Comparison of ENCODE assay signal across 1 cellular context in the genomic region with DNA sequence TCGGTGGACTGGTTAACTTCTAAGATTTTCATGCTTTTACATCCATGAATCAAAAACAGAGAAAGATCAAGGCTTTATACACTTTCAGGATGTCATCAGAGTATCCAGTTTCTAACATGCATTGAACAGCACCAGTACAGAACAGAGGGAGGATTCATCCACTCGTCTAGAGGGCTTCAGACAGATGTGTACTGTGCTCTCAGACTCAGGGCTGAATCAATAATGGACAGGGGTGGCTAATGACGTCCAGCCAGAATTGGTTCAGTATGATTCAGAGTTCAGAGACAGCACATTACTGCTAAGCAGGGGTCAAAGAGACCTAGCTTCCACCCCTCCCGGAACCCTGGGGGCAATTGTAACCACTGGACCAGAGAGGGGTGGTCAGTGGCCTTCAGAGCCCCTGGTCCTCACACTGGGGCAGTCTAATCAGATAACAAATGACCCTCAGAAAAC.
TF ChIP-seq lines count a peak whose summit lies in the region.

No MANE protein-coding gene starts in this region.

TF ChIP-seq in HepG2, 621 proteins besides CTCF, POLR2A, EP300 and RAD21 (continued from another document and continues in another):
- TF ChIP-seq MZF1 (CRISPR knock-in tag; IDR thresholded peaks at IDR 0.05; ENCODE audit: borderline replicate concordance) (no peak), FOXJ3 (CRISPR knock-in tag; IDR thresholded peaks at IDR 0.05; ENCODE audit: borderline replicate concordance) (peak; percentile 70; the same call in 1 of the 2 replicates), TAF1 (CRISPR knock-in tag; IDR thresholded peaks at IDR 0.05) (no peak), ADNP (CRISPR knock-in tag; IDR thresholded peaks at IDR 0.05) (no peak), JUNB (CRISPR knock-in tag; IDR thresholded peaks at IDR 0.05; ENCODE audit: borderline replicate concordance) (no peak), FOXM1 (CRISPR knock-in tag; IDR thresholded peaks at IDR 0.05) (no peak), PAF1 (CRISPR knock-in tag; IDR thresholded peaks at IDR 0.05) (no peak), RXRA (CRISPR knock-in tag; IDR thresholded peaks at IDR 0.05) (peak; percentile 81; the same call in 1 of the 2 replicates), ASH2L (IDR thresholded peaks at IDR 0.05; ENCODE audit: insufficient read length, low read depth, low read length) (peak; percentile 50), ZNF629 (CRISPR knock-in tag; conservative IDR thresholded peaks at IDR 0.05) (peak; percentile 46; the same call in 1 of the 2 replicates), XRCC5 (optimal IDR thresholded peaks at IDR 0.05; ENCODE audit: low read length) (peak; percentile 81), ZNF782 (CRISPR knock-in tag; IDR thresholded peaks at IDR 0.05; ENCODE audit: borderline replicate concordance) (no peak), ZNF263 (CRISPR knock-in tag; IDR thresholded peaks at IDR 0.05) (peak; percentile 93), CREM (IDR thresholded peaks at IDR 0.05) (peak; percentile 61; the same call in 1 of the 2 replicates), CREM (CRISPR knock-in tag; IDR thresholded peaks at IDR 0.05) (no peak), NKX3-1 (CRISPR knock-in tag; IDR thresholded peaks at IDR 0.05) (no peak), KLF11 (CRISPR knock-in tag; IDR thresholded peaks at IDR 0.05) (no peak), FOXO1 (CRISPR knock-in tag; IDR thresholded peaks at IDR 0.05) (peak; percentile 71; the same call in 1 of the 2 replicates), RFX5 (IDR thresholded peaks at IDR 0.05; ENCODE audit: low read depth, low read length) (no peak), FOXK1 (CRISPR knock-in tag; IDR thresholded peaks at IDR 0.05; ENCODE audit: borderline replicate concordance, low read depth) (peak; percentile 45; the same call in 1 of the 2 replicates), MBNL3 (CRISPR knock-in tag; conservative IDR thresholded peaks at IDR 0.05) (no peak)
- TF ChIP-seq, protein P1, sequence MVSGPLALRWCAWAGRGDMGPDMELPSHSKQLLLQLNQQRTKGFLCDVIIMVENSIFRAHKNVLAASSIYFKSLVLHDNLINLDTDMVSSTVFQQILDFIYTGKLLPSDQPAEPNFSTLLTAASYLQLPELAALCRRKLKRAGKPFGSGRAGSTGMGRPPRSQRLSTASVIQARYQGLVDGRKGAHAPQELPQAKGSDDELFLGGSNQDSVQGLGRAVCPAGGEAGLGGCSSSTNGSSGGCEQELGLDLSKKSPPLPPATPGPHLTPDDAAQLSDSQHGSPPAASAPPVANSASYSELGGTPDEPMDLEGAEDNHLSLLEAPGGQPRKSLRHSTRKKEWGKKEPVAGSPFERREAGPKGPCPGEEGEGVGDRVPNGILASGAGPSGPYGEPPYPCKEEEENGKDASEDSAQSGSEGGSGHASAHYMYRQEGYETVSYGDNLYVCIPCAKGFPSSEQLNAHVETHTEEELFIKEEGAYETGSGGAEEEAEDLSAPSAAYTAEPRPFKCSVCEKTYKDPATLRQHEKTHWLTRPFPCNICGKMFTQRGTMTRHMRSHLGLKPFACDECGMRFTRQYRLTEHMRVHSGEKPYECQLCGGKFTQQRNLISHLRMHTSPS (CRISPR knock-in tag; IDR thresholded peaks at IDR 0.05; ENCODE audit: low read depth): no peak
- TF ChIP-seq, protein P2, sequence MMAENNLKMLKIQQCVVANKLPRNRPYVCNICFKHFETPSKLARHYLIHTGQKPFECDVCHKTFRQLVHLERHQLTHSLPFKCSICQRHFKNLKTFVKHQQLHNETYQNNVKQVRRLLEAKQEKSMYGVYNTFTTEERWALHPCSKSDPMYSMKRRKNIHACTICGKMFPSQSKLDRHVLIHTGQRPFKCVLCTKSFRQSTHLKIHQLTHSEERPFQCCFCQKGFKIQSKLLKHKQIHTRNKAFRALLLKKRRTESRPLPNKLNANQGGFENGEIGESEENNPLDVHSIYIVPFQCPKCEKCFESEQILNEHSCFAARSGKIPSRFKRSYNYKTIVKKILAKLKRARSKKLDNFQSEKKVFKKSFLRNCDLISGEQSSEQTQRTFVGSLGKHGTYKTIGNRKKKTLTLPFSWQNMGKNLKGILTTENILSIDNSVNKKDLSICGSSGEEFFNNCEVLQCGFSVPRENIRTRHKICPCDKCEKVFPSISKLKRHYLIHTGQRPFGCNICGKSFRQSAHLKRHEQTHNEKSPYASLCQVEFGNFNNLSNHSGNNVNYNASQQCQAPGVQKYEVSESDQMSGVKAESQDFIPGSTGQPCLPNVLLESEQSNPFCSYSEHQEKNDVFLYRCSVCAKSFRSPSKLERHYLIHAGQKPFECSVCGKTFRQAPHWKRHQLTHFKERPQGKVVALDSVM (CRISPR knock-in tag; IDR thresholded peaks at IDR 0.05): no peak
- TF ChIP-seq, protein P3, sequence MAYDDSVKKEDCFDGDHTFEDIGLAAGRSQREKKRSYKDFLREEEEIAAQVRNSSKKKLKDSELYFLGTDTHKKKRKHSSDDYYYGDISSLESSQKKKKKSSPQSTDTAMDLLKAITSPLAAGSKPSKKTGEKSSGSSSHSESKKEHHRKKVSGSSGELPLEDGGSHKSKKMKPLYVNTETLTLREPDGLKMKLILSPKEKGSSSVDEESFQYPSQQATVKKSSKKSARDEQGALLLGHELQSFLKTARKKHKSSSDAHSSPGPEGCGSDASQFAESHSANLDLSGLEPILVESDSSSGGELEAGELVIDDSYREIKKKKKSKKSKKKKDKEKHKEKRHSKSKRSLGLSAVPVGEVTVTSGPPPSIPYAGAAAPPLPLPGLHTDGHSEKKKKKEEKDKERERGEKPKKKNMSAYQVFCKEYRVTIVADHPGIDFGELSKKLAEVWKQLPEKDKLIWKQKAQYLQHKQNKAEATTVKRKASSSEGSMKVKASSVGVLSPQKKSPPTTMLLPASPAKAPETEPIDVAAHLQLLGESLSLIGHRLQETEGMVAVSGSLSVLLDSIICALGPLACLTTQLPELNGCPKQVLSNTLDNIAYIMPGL (CRISPR knock-in tag; IDR thresholded peaks at IDR 0.05; ENCODE audit: borderline replicate concordance in 1 of 2, low read depth in 1 of 2): no peak
- TF ChIP-seq, protein P4, sequence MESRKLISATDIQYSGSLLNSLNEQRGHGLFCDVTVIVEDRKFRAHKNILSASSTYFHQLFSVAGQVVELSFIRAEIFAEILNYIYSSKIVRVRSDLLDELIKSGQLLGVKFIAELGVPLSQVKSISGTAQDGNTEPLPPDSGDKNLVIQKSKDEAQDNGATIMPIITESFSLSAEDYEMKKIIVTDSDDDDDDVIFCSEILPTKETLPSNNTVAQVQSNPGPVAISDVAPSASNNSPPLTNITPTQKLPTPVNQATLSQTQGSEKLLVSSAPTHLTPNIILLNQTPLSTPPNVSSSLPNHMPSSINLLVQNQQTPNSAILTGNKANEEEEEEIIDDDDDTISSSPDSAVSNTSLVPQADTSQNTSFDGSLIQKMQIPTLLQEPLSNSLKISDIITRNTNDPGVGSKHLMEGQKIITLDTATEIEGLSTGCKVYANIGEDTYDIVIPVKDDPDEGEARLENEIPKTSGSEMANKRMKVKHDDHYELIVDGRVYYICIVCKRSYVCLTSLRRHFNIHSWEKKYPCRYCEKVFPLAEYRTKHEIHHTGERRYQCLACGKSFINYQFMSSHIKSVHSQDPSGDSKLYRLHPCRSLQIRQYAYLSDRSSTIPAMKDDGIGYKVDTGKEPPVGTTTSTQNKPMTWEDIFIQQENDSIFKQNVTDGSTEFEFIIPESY (CRISPR knock-in tag; IDR thresholded peaks at IDR 0.05): peak; percentile 40; the same call in 1 of the 2 replicates
- TF ChIP-seq, protein P5, sequence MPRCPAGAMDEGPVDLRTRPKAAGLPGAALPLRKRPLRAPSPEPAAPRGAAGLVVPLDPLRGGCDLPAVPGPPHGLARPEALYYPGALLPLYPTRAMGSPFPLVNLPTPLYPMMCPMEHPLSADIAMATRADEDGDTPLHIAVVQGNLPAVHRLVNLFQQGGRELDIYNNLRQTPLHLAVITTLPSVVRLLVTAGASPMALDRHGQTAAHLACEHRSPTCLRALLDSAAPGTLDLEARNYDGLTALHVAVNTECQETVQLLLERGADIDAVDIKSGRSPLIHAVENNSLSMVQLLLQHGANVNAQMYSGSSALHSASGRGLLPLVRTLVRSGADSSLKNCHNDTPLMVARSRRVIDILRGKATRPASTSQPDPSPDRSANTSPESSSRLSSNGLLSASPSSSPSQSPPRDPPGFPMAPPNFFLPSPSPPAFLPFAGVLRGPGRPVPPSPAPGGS (CRISPR knock-in tag; IDR thresholded peaks at IDR 0.05): no peak
- TF ChIP-seq, protein P6, sequence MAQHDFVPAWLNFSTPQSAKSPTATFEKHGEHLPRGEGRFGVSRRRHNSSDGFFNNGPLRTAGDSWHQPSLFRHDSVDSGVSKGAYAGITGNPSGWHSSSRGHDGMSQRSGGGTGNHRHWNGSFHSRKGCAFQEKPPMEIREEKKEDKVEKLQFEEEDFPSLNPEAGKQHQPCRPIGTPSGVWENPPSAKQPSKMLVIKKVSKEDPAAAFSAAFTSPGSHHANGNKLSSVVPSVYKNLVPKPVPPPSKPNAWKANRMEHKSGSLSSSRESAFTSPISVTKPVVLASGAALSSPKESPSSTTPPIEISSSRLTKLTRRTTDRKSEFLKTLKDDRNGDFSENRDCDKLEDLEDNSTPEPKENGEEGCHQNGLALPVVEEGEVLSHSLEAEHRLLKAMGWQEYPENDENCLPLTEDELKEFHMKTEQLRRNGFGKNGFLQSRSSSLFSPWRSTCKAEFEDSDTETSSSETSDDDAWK (CRISPR knock-in tag; IDR thresholded peaks at IDR 0.05): no peak
- TF ChIP-seq, protein P7, sequence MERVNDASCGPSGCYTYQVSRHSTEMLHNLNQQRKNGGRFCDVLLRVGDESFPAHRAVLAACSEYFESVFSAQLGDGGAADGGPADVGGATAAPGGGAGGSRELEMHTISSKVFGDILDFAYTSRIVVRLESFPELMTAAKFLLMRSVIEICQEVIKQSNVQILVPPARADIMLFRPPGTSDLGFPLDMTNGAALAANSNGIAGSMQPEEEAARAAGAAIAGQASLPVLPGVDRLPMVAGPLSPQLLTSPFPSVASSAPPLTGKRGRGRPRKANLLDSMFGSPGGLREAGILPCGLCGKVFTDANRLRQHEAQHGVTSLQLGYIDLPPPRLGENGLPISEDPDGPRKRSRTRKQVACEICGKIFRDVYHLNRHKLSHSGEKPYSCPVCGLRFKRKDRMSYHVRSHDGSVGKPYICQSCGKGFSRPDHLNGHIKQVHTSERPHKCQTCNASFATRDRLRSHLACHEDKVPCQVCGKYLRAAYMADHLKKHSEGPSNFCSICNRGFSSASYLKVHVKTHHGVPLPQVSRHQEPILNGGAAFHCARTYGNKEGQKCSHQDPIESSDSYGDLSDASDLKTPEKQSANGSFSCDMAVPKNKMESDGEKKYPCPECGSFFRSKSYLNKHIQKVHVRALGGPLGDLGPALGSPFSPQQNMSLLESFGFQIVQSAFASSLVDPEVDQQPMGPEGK (CRISPR knock-in tag; IDR thresholded peaks at IDR 0.05): peak; percentile 89
- TF ChIP-seq, protein P8, sequence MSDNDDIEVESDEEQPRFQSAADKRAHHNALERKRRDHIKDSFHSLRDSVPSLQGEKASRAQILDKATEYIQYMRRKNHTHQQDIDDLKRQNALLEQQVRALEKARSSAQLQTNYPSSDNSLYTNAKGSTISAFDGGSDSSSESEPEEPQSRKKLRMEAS (IDR thresholded peaks at IDR 0.05): peak; percentile 46; the same call in 1 of the 2 replicates
- TF ChIP-seq, protein P9, sequence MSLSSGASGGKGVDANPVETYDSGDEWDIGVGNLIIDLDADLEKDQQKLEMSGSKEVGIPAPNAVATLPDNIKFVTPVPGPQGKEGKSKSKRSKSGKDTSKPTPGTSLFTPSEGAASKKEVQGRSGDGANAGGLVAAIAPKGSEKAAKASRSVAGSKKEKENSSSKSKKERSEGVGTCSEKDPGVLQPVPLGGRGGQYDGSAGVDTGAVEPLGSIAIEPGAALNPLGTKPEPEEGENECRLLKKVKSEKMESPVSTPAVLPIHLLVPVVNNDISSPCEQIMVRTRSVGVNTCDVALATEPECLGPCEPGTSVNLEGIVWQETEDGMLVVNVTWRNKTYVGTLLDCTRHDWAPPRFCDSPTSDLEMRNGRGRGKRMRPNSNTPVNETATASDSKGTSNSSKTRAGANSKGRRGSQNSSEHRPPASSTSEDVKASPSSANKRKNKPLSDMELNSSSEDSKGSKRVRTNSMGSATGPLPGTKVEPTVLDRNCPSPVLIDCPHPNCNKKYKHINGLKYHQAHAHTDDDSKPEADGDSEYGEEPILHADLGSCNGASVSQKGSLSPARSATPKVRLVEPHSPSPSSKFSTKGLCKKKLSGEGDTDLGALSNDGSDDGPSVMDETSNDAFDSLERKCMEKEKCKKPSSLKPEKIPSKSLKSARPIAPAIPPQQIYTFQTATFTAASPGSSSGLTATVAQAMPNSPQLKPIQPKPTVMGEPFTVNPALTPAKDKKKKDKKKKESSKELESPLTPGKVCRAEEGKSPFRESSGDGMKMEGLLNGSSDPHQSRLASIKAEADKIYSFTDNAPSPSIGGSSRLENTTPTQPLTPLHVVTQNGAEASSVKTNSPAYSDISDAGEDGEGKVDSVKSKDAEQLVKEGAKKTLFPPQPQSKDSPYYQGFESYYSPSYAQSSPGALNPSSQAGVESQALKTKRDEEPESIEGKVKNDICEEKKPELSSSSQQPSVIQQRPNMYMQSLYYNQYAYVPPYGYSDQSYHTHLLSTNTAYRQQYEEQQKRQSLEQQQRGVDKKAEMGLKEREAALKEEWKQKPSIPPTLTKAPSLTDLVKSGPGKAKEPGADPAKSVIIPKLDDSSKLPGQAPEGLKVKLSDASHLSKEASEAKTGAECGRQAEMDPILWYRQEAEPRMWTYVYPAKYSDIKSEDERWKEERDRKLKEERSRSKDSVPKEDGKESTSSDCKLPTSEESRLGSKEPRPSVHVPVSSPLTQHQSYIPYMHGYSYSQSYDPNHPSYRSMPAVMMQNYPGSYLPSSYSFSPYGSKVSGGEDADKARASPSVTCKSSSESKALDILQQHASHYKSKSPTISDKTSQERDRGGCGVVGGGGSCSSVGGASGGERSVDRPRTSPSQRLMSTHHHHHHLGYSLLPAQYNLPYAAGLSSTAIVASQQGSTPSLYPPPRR (CRISPR knock-in tag; IDR thresholded peaks at IDR 0.05; ENCODE audit: borderline replicate concordance): peak; percentile 53; the same call in 1 of the 2 replicates
- TF ChIP-seq, protein P10, sequence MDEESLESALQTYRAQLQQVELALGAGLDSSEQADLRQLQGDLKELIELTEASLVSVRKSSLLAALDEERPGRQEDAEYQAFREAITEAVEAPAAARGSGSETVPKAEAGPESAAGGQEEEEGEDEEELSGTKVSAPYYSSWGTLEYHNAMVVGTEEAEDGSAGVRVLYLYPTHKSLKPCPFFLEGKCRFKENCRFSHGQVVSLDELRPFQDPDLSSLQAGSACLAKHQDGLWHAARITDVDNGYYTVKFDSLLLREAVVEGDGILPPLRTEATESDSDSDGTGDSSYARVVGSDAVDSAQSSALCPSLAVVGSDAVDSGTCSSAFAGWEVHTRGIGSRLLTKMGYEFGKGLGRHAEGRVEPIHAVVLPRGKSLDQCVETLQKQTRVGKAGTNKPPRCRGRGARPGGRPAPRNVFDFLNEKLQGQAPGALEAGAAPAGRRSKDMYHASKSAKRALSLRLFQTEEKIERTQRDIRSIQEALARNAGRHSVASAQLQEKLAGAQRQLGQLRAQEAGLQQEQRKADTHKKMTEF (CRISPR knock-in tag; IDR thresholded peaks at IDR 0.05): peak; percentile 69
- TF ChIP-seq, protein P11, sequence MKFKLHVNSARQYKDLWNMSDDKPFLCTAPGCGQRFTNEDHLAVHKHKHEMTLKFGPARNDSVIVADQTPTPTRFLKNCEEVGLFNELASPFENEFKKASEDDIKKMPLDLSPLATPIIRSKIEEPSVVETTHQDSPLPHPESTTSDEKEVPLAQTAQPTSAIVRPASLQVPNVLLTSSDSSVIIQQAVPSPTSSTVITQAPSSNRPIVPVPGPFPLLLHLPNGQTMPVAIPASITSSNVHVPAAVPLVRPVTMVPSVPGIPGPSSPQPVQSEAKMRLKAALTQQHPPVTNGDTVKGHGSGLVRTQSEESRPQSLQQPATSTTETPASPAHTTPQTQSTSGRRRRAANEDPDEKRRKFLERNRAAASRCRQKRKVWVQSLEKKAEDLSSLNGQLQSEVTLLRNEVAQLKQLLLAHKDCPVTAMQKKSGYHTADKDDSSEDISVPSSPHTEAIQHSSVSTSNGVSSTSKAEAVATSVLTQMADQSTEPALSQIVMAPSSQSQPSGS (CRISPR knock-in tag; IDR thresholded peaks at IDR 0.05): peak; percentile 74; the same call in 1 of the 2 replicates
- TF ChIP-seq, protein P12, sequence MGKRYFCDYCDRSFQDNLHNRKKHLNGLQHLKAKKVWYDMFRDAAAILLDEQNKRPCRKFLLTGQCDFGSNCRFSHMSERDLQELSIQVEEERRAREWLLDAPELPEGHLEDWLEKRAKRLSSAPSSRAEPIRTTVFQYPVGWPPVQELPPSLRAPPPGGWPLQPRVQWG (CRISPR knock-in tag; IDR thresholded peaks at IDR 0.05; ENCODE audit: borderline replicate concordance, low read depth): no peak
